Comparison of ENCODE assay signal across 5 cellular contexts in genomic region chr4:136463941-136464340, GRCh38.
"Had no signal": no experiment of that assay in that cellular context is flagged by ENCODE, and none has a peak within 500 bp of the region (broad histone marks: within the 10 kb centered on the region; RNA-seq: fewer than 3 reads in every experiment).

No MANE protein-coding gene starts in this region.

- DNase-seq: IMR-90, KBM-7 had no signal

- H3K4me3 ChIP-seq: K562 had no signal

- H3K27ac ChIP-seq: HL-60 had no signal

- ATAC-seq: HepG2, K562 had no signal
